Comparison of ENCODE assay signal across 8 cellular contexts in genomic region chr7:102671311-102671959, GRCh38. TPM values are rescaled to one million over a fixed set of nuclear protein-coding genes. Genes with fewer than 3 reads are reported as not detected.
DNase-seq lines count a peak whose midpoint lies in the region; ATAC-seq and TF ChIP-seq lines count a peak whose summit lies in the region.
"Not testable (repeated sequence)": the region's sequence is repeated elsewhere in the genome, so short reads cannot be mapped to it uniquely, and the experiment has no call there.

Gene POLR2J2 (minus strand): TSS chr7:102671663. CDS start chr7:102671601, 62 bp downstream.

- H3K9ac ChIP-seq in HUES6 (ENCODE audit: low read length): peak within 1 kb of the TSS; percentile 33

- TSS peak; percentile 64 for BruUV-seq in Caco-2 (replicated peaks; lab: Mats Ljungman, UMichigan)

- not testable (repeated sequence) for H3K27me3 ChIP-seq in Caco-2 (replicated peaks; ENCODE audit: control insufficient read depth, insufficient read depth, low read length); HUES6 (ENCODE audit: control insufficient read depth, insufficient read depth, low read length); effector memory CD4-positive, alpha-beta T cell (replicated peaks; ENCODE audit: control insufficient read depth, insufficient read depth, low read length, poor library complexity, severe bottlenecking)

- intact Hi-C loops in Caco-2 (cut with micrococcal nuclease; ENCODE audit: unreplicated experiment); lower leg skin (cut with DNase I; ENCODE audit: low total_unique reads): not testable (repeated sequence)

- H3K4me3 ChIP-seq in Caco-2 (ENCODE audit: low read depth, low read length): peak within 1 kb of the TSS; percentile 37
- H3K4me3 ChIP-seq in HUES6 (ENCODE audit: low read depth, low read length): peak within 1 kb of the TSS; percentile 55
- H3K4me3 ChIP-seq in effector memory CD4-positive, alpha-beta T cell (ENCODE audit: insufficient read depth, low read depth, low read length, poor library complexity, severe bottlenecking); lower leg skin (ENCODE audit: low read depth, poor library complexity, severe bottlenecking): not testable (repeated sequence)

- ATAC-seq in HG02798 (IDR thresholded peaks at IDR 0.05; ENCODE audit: poor library complexity, unreplicated experiment): peak; percentile 81
- ATAC-seq in activated CD4-positive, CD25-positive, alpha-beta regulatory T cell treated with anti-CD3 and anti-CD28 coated beads, Interleukin-2, amount 50 U/mL, for 24 hours: peak; percentile 59 to 67
- ATAC-seq in stimulated activated naive B cell treated with anti-CD40 and anti-IgM and Interleukin-4, amounts not matched to agents 10 μg/mL and 1 μg/mL and 100 μg/mL, for 72 hours (replicated peaks): peak; percentile 85 to 92

- not testable (repeated sequence) for H3K4me1 Mint-ChIP-seq in Caco-2 (ENCODE audit: low read depth, unreplicated experiment); stimulated activated naive B cell treated with anti-CD40 and anti-IgM and Interleukin-4, amounts not matched to agents 10 μg/mL and 1 μg/mL and 100 μg/mL, for 72 hours

- TF ChIP-seq POLR2A in lower leg skin (IDR thresholded peaks at IDR 0.05): not testable (repeated sequence)

- H3K27ac Mint-ChIP-seq in Caco-2 (ENCODE audit: unreplicated experiment): not testable (repeated sequence)
- peak within 1 kb of the TSS; percentile 88 for H3K27ac Mint-ChIP-seq in stimulated activated naive B cell treated with anti-CD40 and anti-IgM and Interleukin-4, amounts not matched to agents 10 μg/mL and 1 μg/mL and 100 μg/mL, for 72 hours

- not testable (repeated sequence) for TF ChIP-seq CTCF in Caco-2 (IDR thresholded peaks at IDR 0.05; ENCODE audit: insufficient read depth in 1 of 2, low read depth in 1 of 2, low read length in 1 of 2, severe bottlenecking in 1 of 2, unreplicated experiment in 1 of 2); lower leg skin (IDR thresholded peaks at IDR 0.05)

- H3K36me3 ChIP-seq in Caco-2 (ENCODE audit: control insufficient read depth, insufficient read depth, low read length); HUES6 (ENCODE audit: control insufficient read depth, insufficient read depth, low read length); effector memory CD4-positive, alpha-beta T cell (ENCODE audit: control insufficient read depth, insufficient read depth, low read length): not testable (repeated sequence)

- H3K9me3 ChIP-seq in Caco-2; HUES6 (ENCODE audit: control insufficient read depth, insufficient read depth, low read depth, low read length); effector memory CD4-positive, alpha-beta T cell (ENCODE audit: control insufficient read depth, low read length): not testable (repeated sequence)

- CTCF ChIA-PET in Caco-2 (lab: Charles Lee): not testable (repeated sequence)

- H3K4me3 Mint-ChIP-seq in Caco-2 (ENCODE audit: unreplicated experiment): not testable (repeated sequence)
- peak within 1 kb of the TSS; percentile 70 to 82 for H3K4me3 Mint-ChIP-seq in stimulated activated naive B cell treated with anti-CD40 and anti-IgM and Interleukin-4, amounts not matched to agents 10 μg/mL and 1 μg/mL and 100 μg/mL, for 72 hours

- not testable (repeated sequence) for H3K27me3 Mint-ChIP-seq in Caco-2 (ENCODE audit: insufficient read depth, unreplicated experiment); stimulated activated naive B cell treated with anti-CD40 and anti-IgM and Interleukin-4, amounts not matched to agents 10 μg/mL and 1 μg/mL and 100 μg/mL, for 72 hours

- DNase-seq in Caco-2 (peak in 1 of 2 experiments; percentile 19), GM19240 (ENCODE audit: insufficient read length, low spot score) (peak; percentile 46), lower leg skin (ENCODE audit: low spot score in 2 of 2) (peak; percentile 58 to 93)
- peak in 1 of 3 donors; percentile 81 for DNase-seq in effector memory CD4-positive, alpha-beta T cell
- DNase-seq in stimulated activated naive B cell treated with anti-CD40 and anti-IgM and Interleukin-4, amounts not matched to agents 10 μg/mL and 1 μg/mL and 100 μg/mL, for 72 hours: peak; percentile 78

- not testable (repeated sequence) for H3K36me3 Mint-ChIP-seq in Caco-2 (ENCODE audit: insufficient read depth, unreplicated experiment); stimulated activated naive B cell treated with anti-CD40 and anti-IgM and Interleukin-4, amounts not matched to agents 10 μg/mL and 1 μg/mL and 100 μg/mL, for 72 hours

- no CpG with 5 or more reads among the region's 56 CpGs for WGBS in lower leg skin, 2 donors

- not testable (repeated sequence) for H3K27ac ChIP-seq in HUES6 (ENCODE audit: low read depth, low read length)
- H3K27ac ChIP-seq in effector memory CD4-positive, alpha-beta T cell (ENCODE audit: insufficient read depth, low read length, poor library complexity, severe bottlenecking): peak within 1 kb of the TSS; percentile 58

- H3K4me1 ChIP-seq in Caco-2; HUES6 (ENCODE audit: control insufficient read depth, insufficient read depth, low read length); effector memory CD4-positive, alpha-beta T cell (ENCODE audit: control insufficient read depth, insufficient read depth, low read length, poor library complexity, severe bottlenecking): not testable (repeated sequence)

- POLR2A ChIA-PET in Caco-2 (lab: Charles Lee): not testable (repeated sequence)

- not testable (repeated sequence) for H3K9me3 Mint-ChIP-seq in Caco-2 (ENCODE audit: unreplicated experiment); stimulated activated naive B cell treated with anti-CD40 and anti-IgM and Interleukin-4, amounts not matched to agents 10 μg/mL and 1 μg/mL and 100 μg/mL, for 72 hours

RNA-seq across cellular contexts. Expression of gene POLR2J2, which starts in this region (rescaled TPM):
- total RNA-seq in Caco-2 (2022) (12.7 and 13.7 TPM in 2 replicates), lower leg skin (1 to 10 TPM; 1.4 to 3.1 (median 1.5) TPM)
